31 cellular contexts compared by ENCODE assay signal in the genomic region with DNA sequence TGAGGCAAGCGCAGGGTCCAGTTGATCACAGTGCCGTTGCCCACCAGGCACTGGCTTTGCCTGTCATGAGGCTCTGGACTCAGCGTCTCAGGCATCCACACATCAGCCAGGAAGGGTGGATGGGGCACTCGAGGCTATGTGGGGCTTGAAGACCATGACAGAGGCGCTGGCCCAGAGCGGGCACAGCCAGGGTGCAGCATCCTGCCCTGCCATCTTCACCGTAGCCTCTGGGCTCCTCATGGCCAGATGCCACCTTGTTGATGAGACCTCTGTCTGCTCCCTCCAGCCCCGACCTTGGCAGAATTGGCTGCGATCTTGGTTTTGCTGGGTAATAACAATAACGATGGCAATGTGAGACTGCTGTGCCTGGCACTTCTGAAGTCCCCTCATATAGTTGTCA.
"Had no signal": no experiment of that assay in that cellular context is flagged by ENCODE, and none has a peak within 500 bp of the region (broad histone marks: within the 10 kb centered on the region; RNA-seq: fewer than 3 reads in every experiment).

No MANE protein-coding gene starts in this region.

- H3K4me3 ChIP-seq: adrenal gland, body of pancreas, esophagus squamous epithelium, gastroesophageal sphincter, heart right ventricle had no signal

- H3K9me3 ChIP-seq: adrenal gland, body of pancreas, esophagus squamous epithelium had no signal

- H3K27me3 ChIP-seq: adrenal gland, body of pancreas had no signal

- H3K4me3 Mint-ChIP-seq: activated CD4-positive, alpha-beta memory T cell treated with anti-CD3 and anti-CD28 coated beads for 36 hours; activated CD8-positive, alpha-beta memory T cell treated with anti-CD3 and anti-CD28 coated beads, Interleukin-2, amount 10 ng/mL, durations not matched to agents 7 days and 5 days; activated CD8-positive, alpha-beta T cell treated with anti-CD3 and anti-CD28 coated beads, Interleukin-2, amount 10 ng/mL, durations not matched to agents 7 days and 5 days; activated naive CD4-positive, alpha-beta T cell treated with anti-CD3 and anti-CD28 coated beads for 36 hours; activated naive CD4-positive, alpha-beta T cell treated with anti-CD3 and anti-CD28 coated beads, Interleukin-2, amount 50 U/mL, for 24 hours; activated naive CD8-positive, alpha-beta T cell treated with anti-CD3 and anti-CD28 coated beads for 36 hours; activated naive CD8-positive, alpha-beta T cell treated with anti-CD3 and anti-CD28 coated beads, Interleukin-2, amount 50 U/mL, for 24 hours; activated T-helper 1 cell treated with anti-CD3 and anti-CD28 coated beads, Interleukin-12 subunit alpha, Interleukin-12 subunit beta, Interleukin-2, Interleukin-4 antibody, amounts not matched to agents 30 ng/mL and 10 ng/mL and 1 ng/mL, durations not matched to agents 14 hours and 24 hours and 36 hours; effector memory CD8-positive, alpha-beta T cell; WTC11 had no signal

- H3K4me1 Mint-ChIP-seq: activated CD8-positive, alpha-beta memory T cell treated with anti-CD3 and anti-CD28 coated beads, Interleukin-2, amount 10 ng/mL, durations not matched to agents 7 days and 5 days; activated naive CD4-positive, alpha-beta T cell treated with anti-CD3 and anti-CD28 coated beads, Interleukin-2, amount 50 U/mL, for 24 hours; activated naive CD8-positive, alpha-beta T cell treated with anti-CD3 and anti-CD28 coated beads for 36 hours; activated naive CD8-positive, alpha-beta T cell treated with anti-CD3 and anti-CD28 coated beads, Interleukin-2, amount 50 U/mL, for 24 hours had no signal

- DNase-seq: activated CD4-positive, alpha-beta memory T cell treated with anti-CD3 and anti-CD28 coated beads for 36 hours; activated CD4-positive, alpha-beta T cell treated with anti-CD3 and anti-CD28 coated beads for 48 hours; activated CD8-positive, alpha-beta memory T cell treated with anti-CD3 and anti-CD28 coated beads, Interleukin-2, amount 10 ng/mL, durations not matched to agents 7 days and 5 days; activated CD8-positive, alpha-beta memory T cell treated with anti-CD3 and anti-CD28 coated beads, Interleukin-2, amount 50 U/mL, for 4 hours; activated CD8-positive, alpha-beta T cell treated with anti-CD3 and anti-CD28 coated beads, Interleukin-2, amount 10 ng/mL, durations not matched to agents 7 days and 5 days; activated effector memory CD4-positive, alpha-beta T cell treated with anti-CD3 and anti-CD28 coated beads, Interleukin-2, amount 50 U/mL, for 16 hours; activated naive CD4-positive, alpha-beta T cell treated with anti-CD3 and anti-CD28 coated beads for 36 hours; activated naive CD8-positive, alpha-beta T cell treated with anti-CD3 and anti-CD28 coated beads for 36 hours; activated naive CD8-positive, alpha-beta T cell treated with anti-CD3 and anti-CD28 coated beads, Interleukin-2, amount 50 U/mL, for 24 hours; activated T-cell treated with anti-CD3 and anti-CD28 coated beads, Interleukin-2, amount 50 U/mL, for 1 hour; activated T-cell treated with anti-CD3 and anti-CD28 coated beads, Interleukin-2, amount 50 U/mL, for 48 hours; adrenal gland; amygdala; aorta; body of pancreas; caudate nucleus; cortex of kidney; dermis blood vessel endothelial cell; effector CD4-positive, alpha-beta T cell; effector memory CD8-positive, alpha-beta T cell; erythroblast; esophagus squamous epithelium; foreskin melanocyte; heart right ventricle; T-helper 2 cell had no signal

- FAIRE-seq: colon had no signal

- H3K36me3 ChIP-seq: adrenal gland, esophagus squamous epithelium, gastroesophageal sphincter, heart right ventricle had no signal

- H3K36me3 Mint-ChIP-seq: activated CD4-positive, alpha-beta memory T cell treated with anti-CD3 and anti-CD28 coated beads for 36 hours; activated CD8-positive, alpha-beta memory T cell treated with anti-CD3 and anti-CD28 coated beads, Interleukin-2, amount 10 ng/mL, durations not matched to agents 7 days and 5 days; activated naive CD4-positive, alpha-beta T cell treated with anti-CD3 and anti-CD28 coated beads, Interleukin-2, amount 50 U/mL, for 24 hours; activated naive CD8-positive, alpha-beta T cell treated with anti-CD3 and anti-CD28 coated beads for 36 hours; WTC11 had no signal

- H3K27ac ChIP-seq: adrenal gland, body of pancreas, esophagus squamous epithelium, gastroesophageal sphincter, heart right ventricle had no signal

- H3K27me3 Mint-ChIP-seq: activated CD4-positive, alpha-beta memory T cell treated with anti-CD3 and anti-CD28 coated beads for 36 hours; activated CD8-positive, alpha-beta memory T cell treated with anti-CD3 and anti-CD28 coated beads, Interleukin-2, amount 10 ng/mL, durations not matched to agents 7 days and 5 days; activated naive CD4-positive, alpha-beta T cell treated with anti-CD3 and anti-CD28 coated beads, Interleukin-2, amount 50 U/mL, for 24 hours; effector memory CD8-positive, alpha-beta T cell had no signal

- H3K27ac Mint-ChIP-seq: activated CD4-positive, alpha-beta memory T cell treated with anti-CD3 and anti-CD28 coated beads for 36 hours; activated CD8-positive, alpha-beta memory T cell treated with anti-CD3 and anti-CD28 coated beads, Interleukin-2, amount 10 ng/mL, durations not matched to agents 7 days and 5 days; activated CD8-positive, alpha-beta T cell treated with anti-CD3 and anti-CD28 coated beads, Interleukin-2, amount 10 ng/mL, durations not matched to agents 7 days and 5 days; activated naive CD4-positive, alpha-beta T cell treated with anti-CD3 and anti-CD28 coated beads for 36 hours; activated naive CD4-positive, alpha-beta T cell treated with anti-CD3 and anti-CD28 coated beads, Interleukin-2, amount 50 U/mL, for 24 hours; activated naive CD8-positive, alpha-beta T cell treated with anti-CD3 and anti-CD28 coated beads for 36 hours; activated naive CD8-positive, alpha-beta T cell treated with anti-CD3 and anti-CD28 coated beads, Interleukin-2, amount 50 U/mL, for 24 hours; activated T-helper 1 cell treated with anti-CD3 and anti-CD28 coated beads, Interleukin-12 subunit alpha, Interleukin-12 subunit beta, Interleukin-2, Interleukin-4 antibody, amounts not matched to agents 30 ng/mL and 10 ng/mL and 1 ng/mL, durations not matched to agents 14 hours and 24 hours and 36 hours; activated T-helper 2 cell treated with anti-CD3 and anti-CD28 coated beads, Interferon-gamma antibody, Interleukin-2, Interleukin-4, amounts not matched to agents 10 μg/mL and 5 μg/mL and 100 μg/mL, durations not matched to agents 14 hours and 24 hours and 36 hours; effector memory CD8-positive, alpha-beta T cell; WTC11 had no signal

- ATAC-seq: activated CD8-positive, alpha-beta memory T cell treated with anti-CD3 and anti-CD28 coated beads, Interleukin-2, amount 10 ng/mL, durations not matched to agents 7 days and 5 days; activated CD8-positive, alpha-beta T cell treated with anti-CD3 and anti-CD28 coated beads, Interleukin-2, amount 10 ng/mL, durations not matched to agents 7 days and 5 days; activated naive CD8-positive, alpha-beta T cell treated with anti-CD3 and anti-CD28 coated beads, Interleukin-2, amount 50 U/mL, for 24 hours; body of pancreas; effector memory CD8-positive, alpha-beta T cell; gastroesophageal sphincter; heart right ventricle had no signal

- H3K9me3 Mint-ChIP-seq: activated naive CD4-positive, alpha-beta T cell treated with anti-CD3 and anti-CD28 coated beads, Interleukin-2, amount 50 U/mL, for 24 hours had no signal

- H3K4me1 ChIP-seq: adrenal gland, body of pancreas, gastroesophageal sphincter, heart right ventricle had no signal
